ENCODE assay signal across 1 cellular context in the genomic region with DNA sequence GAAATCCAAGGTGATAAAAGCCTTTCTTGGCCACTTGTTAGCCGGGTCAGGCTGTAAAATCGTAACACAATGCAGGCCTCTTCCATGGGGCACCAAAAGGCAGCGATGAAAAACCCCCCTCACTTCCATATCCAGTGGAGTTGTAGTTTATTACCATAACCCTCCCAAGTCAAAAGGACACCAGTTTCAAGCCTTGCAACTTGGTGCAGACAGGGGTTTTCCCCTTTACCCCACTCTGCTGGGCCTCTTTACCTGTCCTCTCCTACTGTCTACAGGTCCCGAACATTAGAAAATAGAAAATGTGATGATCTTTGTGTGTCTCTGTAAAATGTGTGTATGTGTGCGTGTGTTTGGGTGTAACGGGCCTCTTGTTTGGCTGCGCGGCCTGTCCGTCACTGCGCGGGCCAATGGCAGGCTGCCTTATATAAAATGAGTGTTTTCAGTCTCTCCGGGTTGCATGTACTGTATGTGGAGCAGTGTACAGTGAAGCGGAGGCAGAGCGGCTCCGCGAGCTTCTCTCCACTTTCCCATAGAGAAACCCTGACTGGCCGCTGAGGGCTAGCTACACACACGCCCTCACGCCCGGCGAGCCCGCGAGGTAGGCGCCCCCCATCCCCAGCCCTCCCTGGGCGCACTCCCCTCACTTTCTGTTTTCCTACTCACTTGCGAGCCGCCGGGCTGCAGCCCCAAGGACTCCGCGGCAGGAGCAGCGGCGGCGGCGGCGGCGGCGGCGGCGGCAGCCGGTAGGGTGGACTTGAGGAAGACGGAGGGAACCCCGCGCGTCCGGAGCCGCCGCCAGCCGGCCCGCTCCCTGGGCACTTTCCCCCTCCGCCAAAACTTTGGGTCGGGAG.
TF ChIP-seq lines count a peak whose summit lies in the region.

TSS of gene BBX (plus strand) at position 453 of the 851 bp plus-strand sequence. CDS start 187,499 bp downstream, outside the sequence.

TF ChIP-seq in K562, 482 proteins besides CTCF, POLR2A, EP300 and RAD21 (continued from another document and continues in another):
- no peak for TF ChIP-seq E2F1 (CRISPR knock-in tag; IDR thresholded peaks at IDR 0.05)
- TF ChIP-seq ZNF695 (CRISPR knock-in tag; IDR thresholded peaks at IDR 0.05), result no peak
- no peak for TF ChIP-seq KDM4B (IDR thresholded peaks at IDR 0.05; ENCODE audit: borderline replicate concordance in 2 of 2, low read depth in 1 of 2)
- TF ChIP-seq HNRNPLL (IDR thresholded peaks at IDR 0.05; ENCODE audit: low read depth, low read length, poor library complexity, severe bottlenecking), result peak; percentile 17
- TF ChIP-seq, protein P1, sequence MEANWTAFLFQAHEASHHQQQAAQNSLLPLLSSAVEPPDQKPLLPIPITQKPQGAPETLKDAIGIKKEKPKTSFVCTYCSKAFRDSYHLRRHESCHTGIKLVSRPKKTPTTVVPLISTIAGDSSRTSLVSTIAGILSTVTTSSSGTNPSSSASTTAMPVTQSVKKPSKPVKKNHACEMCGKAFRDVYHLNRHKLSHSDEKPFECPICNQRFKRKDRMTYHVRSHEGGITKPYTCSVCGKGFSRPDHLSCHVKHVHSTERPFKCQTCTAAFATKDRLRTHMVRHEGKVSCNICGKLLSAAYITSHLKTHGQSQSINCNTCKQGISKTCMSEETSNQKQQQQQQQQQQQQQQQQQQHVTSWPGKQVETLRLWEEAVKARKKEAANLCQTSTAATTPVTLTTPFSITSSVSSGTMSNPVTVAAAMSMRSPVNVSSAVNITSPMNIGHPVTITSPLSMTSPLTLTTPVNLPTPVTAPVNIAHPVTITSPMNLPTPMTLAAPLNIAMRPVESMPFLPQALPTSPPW (CRISPR knock-in tag; IDR thresholded peaks at IDR 0.05), result peak; percentile 22; the same call in 1 of the 2 replicates
- TF ChIP-seq ZBTB2 (IDR thresholded peaks at IDR 0.05), result no peak
- TF ChIP-seq HOMEZ (CRISPR knock-in tag; IDR thresholded peaks at IDR 0.05), result no peak
- peak in 1 of 3 experiments; percentile 32 for TF ChIP-seq YY1 (IDR thresholded peaks at IDR 0.05; ENCODE audit: borderline replicate concordance in 1 of 3, control insufficient read depth in 1 of 3, extremely low read depth in 1 of 3, insufficient read depth in 3 of 3, insufficient read length in 1 of 3, insufficient replicate concordance in 2 of 3, low read depth in 1 of 3, low read length in 2 of 3)
- peak; percentile 55 for TF ChIP-seq NEUROD1 (IDR thresholded peaks at IDR 0.05; ENCODE audit: borderline replicate concordance, low read depth, low read length, partially characterized antibody)
- no peak for TF ChIP-seq HNRNPH1 (optimal IDR thresholded peaks at IDR 0.05; ENCODE audit: low read depth, low read length)
- TF ChIP-seq CREBBP (IDR thresholded peaks at IDR 0.05; ENCODE audit: low read depth, low read length), result no peak
- no peak for TF ChIP-seq ZNF124 (CRISPR knock-in tag; IDR thresholded peaks at IDR 0.05)
- no peak for TF ChIP-seq ZNF57 (CRISPR knock-in tag; IDR thresholded peaks at IDR 0.05)
- TF ChIP-seq MLX (CRISPR knock-in tag; conservative IDR thresholded peaks at IDR 0.05), result no peak
- TF ChIP-seq ZNF224 (CRISPR knock-in tag; IDR thresholded peaks at IDR 0.05), result no peak
- no peak for TF ChIP-seq KLF13 (tag; IDR thresholded peaks at IDR 0.05; ENCODE audit: borderline replicate concordance, low read depth)
- TF ChIP-seq POLR2G (IDR thresholded peaks at IDR 0.05; ENCODE audit: low read depth, low read length), result peak; percentile 82
- peak; percentile 80 for TF ChIP-seq PHF20 (IDR thresholded peaks at IDR 0.05; ENCODE audit: partially characterized antibody)
- TF ChIP-seq BRCA1 (IDR thresholded peaks at IDR 0.05), result no peak
- no peak for TF ChIP-seq BRCA1 (CRISPR knock-in tag; IDR thresholded peaks at IDR 0.05)
- TF ChIP-seq ZZZ3 (IDR thresholded peaks at IDR 0.05), result no peak
- TF ChIP-seq NELFE (IDR thresholded peaks at IDR 0.05; ENCODE audit: insufficient read depth, insufficient read length), result no peak
- TF ChIP-seq, protein P2, sequence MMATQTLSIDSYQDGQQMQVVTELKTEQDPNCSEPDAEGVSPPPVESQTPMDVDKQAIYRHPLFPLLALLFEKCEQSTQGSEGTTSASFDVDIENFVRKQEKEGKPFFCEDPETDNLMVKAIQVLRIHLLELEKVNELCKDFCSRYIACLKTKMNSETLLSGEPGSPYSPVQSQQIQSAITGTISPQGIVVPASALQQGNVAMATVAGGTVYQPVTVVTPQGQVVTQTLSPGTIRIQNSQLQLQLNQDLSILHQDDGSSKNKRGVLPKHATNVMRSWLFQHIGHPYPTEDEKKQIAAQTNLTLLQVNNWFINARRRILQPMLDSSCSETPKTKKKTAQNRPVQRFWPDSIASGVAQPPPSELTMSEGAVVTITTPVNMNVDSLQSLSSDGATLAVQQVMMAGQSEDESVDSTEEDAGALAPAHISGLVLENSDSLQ (IDR thresholded peaks at IDR 0.05), result peak; percentile 99
- TF ChIP-seq SP2 (IDR thresholded peaks at IDR 0.05; ENCODE audit: extremely low read depth, low read depth, low read length, poor library complexity, severe bottlenecking), result peak; percentile 74
- peak; percentile 19 to 43; a peak in 3 of 4 replicates for TF ChIP-seq MNT (conservative IDR thresholded peaks at IDR 0.05)
- TF ChIP-seq NCOA1 (IDR thresholded peaks at IDR 0.05; ENCODE audit: low read depth), result no peak
- TF ChIP-seq, protein P3, sequence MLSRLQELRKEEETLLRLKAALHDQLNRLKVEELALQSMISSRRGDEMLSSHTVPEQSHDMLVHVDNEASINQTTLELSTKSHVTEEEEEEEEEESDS (CRISPR knock-in tag; IDR thresholded peaks at IDR 0.05), result no peak
- TF ChIP-seq, protein P4, sequence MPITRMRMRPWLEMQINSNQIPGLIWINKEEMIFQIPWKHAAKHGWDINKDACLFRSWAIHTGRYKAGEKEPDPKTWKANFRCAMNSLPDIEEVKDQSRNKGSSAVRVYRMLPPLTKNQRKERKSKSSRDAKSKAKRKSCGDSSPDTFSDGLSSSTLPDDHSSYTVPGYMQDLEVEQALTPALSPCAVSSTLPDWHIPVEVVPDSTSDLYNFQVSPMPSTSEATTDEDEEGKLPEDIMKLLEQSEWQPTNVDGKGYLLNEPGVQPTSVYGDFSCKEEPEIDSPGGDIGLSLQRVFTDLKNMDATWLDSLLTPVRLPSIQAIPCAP (CRISPR knock-in tag; IDR thresholded peaks at IDR 0.05; ENCODE audit: borderline replicate concordance), result no peak
- TF ChIP-seq SUPT5H (IDR thresholded peaks at IDR 0.05), result peak; percentile 64
- TF ChIP-seq TBL1XR1 (IDR thresholded peaks at IDR 0.05; ENCODE audit: low read length in 2 of 2), result no peak
- no peak for TF ChIP-seq ZNF174 (CRISPR knock-in tag; IDR thresholded peaks at IDR 0.05)
- TF ChIP-seq, protein P5, sequence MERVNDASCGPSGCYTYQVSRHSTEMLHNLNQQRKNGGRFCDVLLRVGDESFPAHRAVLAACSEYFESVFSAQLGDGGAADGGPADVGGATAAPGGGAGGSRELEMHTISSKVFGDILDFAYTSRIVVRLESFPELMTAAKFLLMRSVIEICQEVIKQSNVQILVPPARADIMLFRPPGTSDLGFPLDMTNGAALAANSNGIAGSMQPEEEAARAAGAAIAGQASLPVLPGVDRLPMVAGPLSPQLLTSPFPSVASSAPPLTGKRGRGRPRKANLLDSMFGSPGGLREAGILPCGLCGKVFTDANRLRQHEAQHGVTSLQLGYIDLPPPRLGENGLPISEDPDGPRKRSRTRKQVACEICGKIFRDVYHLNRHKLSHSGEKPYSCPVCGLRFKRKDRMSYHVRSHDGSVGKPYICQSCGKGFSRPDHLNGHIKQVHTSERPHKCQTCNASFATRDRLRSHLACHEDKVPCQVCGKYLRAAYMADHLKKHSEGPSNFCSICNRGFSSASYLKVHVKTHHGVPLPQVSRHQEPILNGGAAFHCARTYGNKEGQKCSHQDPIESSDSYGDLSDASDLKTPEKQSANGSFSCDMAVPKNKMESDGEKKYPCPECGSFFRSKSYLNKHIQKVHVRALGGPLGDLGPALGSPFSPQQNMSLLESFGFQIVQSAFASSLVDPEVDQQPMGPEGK (CRISPR knock-in tag; IDR thresholded peaks at IDR 0.05; ENCODE audit: borderline replicate concordance), result no peak
- TF ChIP-seq RBFOX2 (IDR thresholded peaks at IDR 0.05; ENCODE audit: low read depth, low read length), result peak; percentile 80
- TF ChIP-seq, protein P6, sequence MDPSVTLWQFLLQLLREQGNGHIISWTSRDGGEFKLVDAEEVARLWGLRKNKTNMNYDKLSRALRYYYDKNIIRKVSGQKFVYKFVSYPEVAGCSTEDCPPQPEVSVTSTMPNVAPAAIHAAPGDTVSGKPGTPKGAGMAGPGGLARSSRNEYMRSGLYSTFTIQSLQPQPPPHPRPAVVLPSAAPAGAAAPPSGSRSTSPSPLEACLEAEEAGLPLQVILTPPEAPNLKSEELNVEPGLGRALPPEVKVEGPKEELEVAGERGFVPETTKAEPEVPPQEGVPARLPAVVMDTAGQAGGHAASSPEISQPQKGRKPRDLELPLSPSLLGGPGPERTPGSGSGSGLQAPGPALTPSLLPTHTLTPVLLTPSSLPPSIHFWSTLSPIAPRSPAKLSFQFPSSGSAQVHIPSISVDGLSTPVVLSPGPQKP (CRISPR knock-in tag; IDR thresholded peaks at IDR 0.05), result no peak
- TF ChIP-seq CREM (IDR thresholded peaks at IDR 0.05; ENCODE audit: low read depth), result peak; percentile 67
- TF ChIP-seq JUNB (CRISPR knock-in tag; conservative IDR thresholded peaks at IDR 0.05), result no peak
- TF ChIP-seq RBBP5 (IDR thresholded peaks at IDR 0.05; ENCODE audit: borderline replicate concordance, insufficient read depth, low read length, poor library complexity, severe bottlenecking), result peak; percentile 11
- TF ChIP-seq MBD2 (IDR thresholded peaks at IDR 0.05; ENCODE audit: borderline replicate concordance, low read depth), result peak; percentile 91
- TF ChIP-seq PML (IDR thresholded peaks at IDR 0.05; ENCODE audit: low read length), result peak; percentile 46; the same call in 1 of the 2 replicates
- TF ChIP-seq GTF2B (IDR thresholded peaks at IDR 0.05; ENCODE audit: extremely low read depth, insufficient read length), result no peak
- no peak for TF ChIP-seq GATA2 (CRISPR knock-in tag; IDR thresholded peaks at IDR 0.05)
- TF ChIP-seq NRF1 (conservative IDR thresholded peaks at IDR 0.05 in 1 of 2, IDR thresholded peaks at IDR 0.05 in 1 of 2), result peak; percentile 47 to 49
